In the genomic region with DNA sequence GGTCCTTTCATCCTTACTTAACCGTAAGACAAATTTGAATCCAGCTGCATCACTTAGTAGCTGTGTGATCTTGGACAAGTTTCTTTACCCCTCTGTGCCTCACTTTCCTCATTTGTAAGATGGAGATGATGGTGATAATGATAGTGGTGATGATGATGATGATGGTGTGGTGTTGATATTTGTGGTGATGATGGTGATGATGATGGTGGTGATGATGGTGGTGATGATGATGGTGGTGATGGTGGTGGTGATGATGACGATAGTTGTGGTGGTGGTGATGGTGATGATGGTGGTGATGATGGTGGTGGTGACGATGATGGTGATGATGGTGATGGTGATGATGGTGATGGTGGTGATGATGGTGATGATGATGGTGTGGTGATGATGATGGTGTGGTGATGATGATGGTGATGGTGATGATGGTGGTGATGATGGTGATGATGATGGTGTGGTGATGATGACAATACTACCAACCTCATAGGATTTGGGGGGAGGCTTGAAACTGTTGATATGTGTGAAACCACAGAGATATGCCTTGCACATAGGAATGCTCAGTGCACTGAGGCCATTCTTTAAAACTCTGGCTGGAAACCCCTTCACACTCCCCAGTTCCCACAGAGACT, we compare ENCODE assay signal across 14 cellular contexts.
DNase-seq lines count a peak whose midpoint lies in the region; ATAC-seq, FAIRE-seq and TF ChIP-seq lines count a peak whose summit lies in the region.
"Had no signal": no experiment of that assay in that cellular context is flagged by ENCODE, and none has a peak within 500 bp of the region (broad histone marks: within the 10 kb centered on the region; RNA-seq: fewer than 3 reads in every experiment).

No MANE protein-coding gene starts in this region.

- no peaks in the 10 kb centered on the region for H3K9me3 Mint-ChIP-seq in natural killer cell
- H3K9me3 Mint-ChIP-seq in natural killer cell treated with Interleukin-12 subunit alpha and Interleukin-12 subunit beta and Interleukin-15 and Interleukin-18, amount 100 ng/mL, for 72 hours: no peaks in the 10 kb centered on the region
- H3K9me3 Mint-ChIP-seq in activated T-cell treated with anti-CD3 and anti-CD28 coated beads, Interleukin-2, amount 50 U/mL, for 24 hours: no peaks in the 10 kb centered on the region

- peaks cover 14 to 25% of the 10 kb centered on the region in 2 donors for H3K27me3 Mint-ChIP-seq in natural killer cell (ENCODE audit: low read depth in 2 of 2)
- H3K27me3 Mint-ChIP-seq in natural killer cell treated with Interleukin-12 subunit alpha and Interleukin-12 subunit beta and Interleukin-15 and Interleukin-18, amount 100 ng/mL, for 72 hours: peaks cover 5 to 18% of the 10 kb centered on the region in 2 donors
- peaks cover 30% of the 10 kb centered on the region for H3K27me3 Mint-ChIP-seq in activated T-cell treated with anti-CD3 and anti-CD28 coated beads, Interleukin-2, amount 50 U/mL, for 24 hours

- H3K9me3 ChIP-seq in keratinocyte (ENCODE audit: control insufficient read depth, low read depth, low read length): no peaks in the 10 kb centered on the region
- H3K9me3 ChIP-seq in tibial nerve: no peaks in the 10 kb centered on the region
- H3K9me3 ChIP-seq: SJSA1 had no signal

- H3K27ac ChIP-seq in keratinocyte (ENCODE audit: control insufficient read depth, insufficient read depth, low read length): peak overlapping the region; percentile 71
- H3K27ac ChIP-seq in tibial nerve: no peak overlapping the region
- H3K27ac ChIP-seq: SJSA1 had no signal

- peak overlapping the region; percentile 61 for H3K4me2 ChIP-seq in keratinocyte (ENCODE audit: control insufficient read depth, extremely low read depth, insufficient read depth, low read depth, low read length)

- no peak for TF ChIP-seq POLR2A in tibial nerve (IDR thresholded peaks at IDR 0.05)

- no peak overlapping the region for H3K4me3 Mint-ChIP-seq in natural killer cell
- no peak overlapping the region for H3K4me3 Mint-ChIP-seq in natural killer cell treated with Interleukin-12 subunit alpha and Interleukin-12 subunit beta and Interleukin-15 and Interleukin-18, amount 100 ng/mL, for 72 hours
- no peak overlapping the region for H3K4me3 Mint-ChIP-seq in activated T-cell treated with anti-CD3 and anti-CD28 coated beads, Interleukin-2, amount 50 U/mL, for 24 hours
- H3K4me3 Mint-ChIP-seq: B cell had no signal

- DNase-seq in natural killer cell (no peak), bronchial epithelial cell (ENCODE audit: low read depth) (no peak), keratinocyte (ENCODE audit: low read depth, low spot score) (no peak), SW480 (ENCODE audit: low spot score) (no peak), tibial nerve (ENCODE audit: low spot score in 2 of 2) (no peak)
- no peak for DNase-seq in natural killer cell treated with Interleukin-12 subunit alpha and Interleukin-12 subunit beta and Interleukin-15 and Interleukin-18, amount 100 ng/mL, for 72 hours (ENCODE audit: low spot score)
- no peak for DNase-seq in activated T-cell treated with anti-CD3 and anti-CD28 coated beads, Interleukin-2, amount 50 U/mL, for 24 hours
- DNase-seq: HCEC 1CT, KG1, NCI-H1417 treated with DMSO at 0.1 percent for 48 hours, NCI-H524 treated with DMSO at 0.1 percent for 48 hours had no signal

- H3K36me3 Mint-ChIP-seq in natural killer cell: no peaks in the 10 kb centered on the region
- no peaks in the 10 kb centered on the region for H3K36me3 Mint-ChIP-seq in natural killer cell treated with Interleukin-12 subunit alpha and Interleukin-12 subunit beta and Interleukin-15 and Interleukin-18, amount 100 ng/mL, for 72 hours
- H3K36me3 Mint-ChIP-seq in activated T-cell treated with anti-CD3 and anti-CD28 coated beads, Interleukin-2, amount 50 U/mL, for 24 hours (ENCODE audit: low read depth): no peaks in the 10 kb centered on the region

- H3K27me3 ChIP-seq in bronchial epithelial cell (ENCODE audit: control insufficient read depth, insufficient read depth, low read length) (no peaks in the 10 kb centered on the region), keratinocyte (ENCODE audit: control insufficient read depth, extremely low read depth, insufficient read depth, low read length) (no peaks in the 10 kb centered on the region), tibial nerve (no peaks in the 10 kb centered on the region)
- H3K27me3 ChIP-seq: SJSA1 had no signal

- no peaks in the 10 kb centered on the region for H3K79me2 ChIP-seq in keratinocyte (ENCODE audit: control insufficient read depth, insufficient read depth, low read length)

- intact Hi-C loops in natural killer cell (cut with micrococcal nuclease): no loop called here

- no peaks in the 10 kb centered on the region for H4K20me1 ChIP-seq in keratinocyte (ENCODE audit: control insufficient read depth, extremely low read depth, insufficient read depth, low read length)

- H3K4me3 ChIP-seq in bronchial epithelial cell (ENCODE audit: low read depth, low read length): no peak overlapping the region
- H3K4me3 ChIP-seq in keratinocyte (ENCODE audit: control insufficient read depth in 2 of 3, extremely low read depth in 1 of 3, insufficient read depth in 2 of 3, low read depth in 1 of 3, low read length in 3 of 3): no peak overlapping the region
- H3K4me3 ChIP-seq in tibial nerve: no peak overlapping the region
- H3K4me3 ChIP-seq: SJSA1 had no signal

- WGBS in tibial nerve, 2 donors: 71 to 75% methylated on average over 3 of the region's 3 CpGs

- peaks cover 5 to 10% of the 10 kb centered on the region in 2 donors for H3K4me1 Mint-ChIP-seq in natural killer cell
- H3K4me1 Mint-ChIP-seq in natural killer cell treated with Interleukin-12 subunit alpha and Interleukin-12 subunit beta and Interleukin-15 and Interleukin-18, amount 100 ng/mL, for 72 hours (ENCODE audit: low read depth in 2 of 2): peaks cover 4 to 6% of the 10 kb centered on the region in 2 donors
- H3K4me1 Mint-ChIP-seq in activated T-cell treated with anti-CD3 and anti-CD28 coated beads, Interleukin-2, amount 50 U/mL, for 24 hours (ENCODE audit: low read depth): peaks cover 3% of the 10 kb centered on the region

- TF ChIP-seq CTCF in natural killer cell (IDR thresholded peaks at IDR 0.05): no peak
- no peak for TF ChIP-seq CTCF in bronchial epithelial cell (IDR thresholded peaks at IDR 0.05; ENCODE audit: insufficient read depth, low read length, severe bottlenecking)
- no peak for TF ChIP-seq CTCF in keratinocyte (optimal IDR thresholded peaks at IDR 0.05 in 1 of 3, IDR thresholded peaks at IDR 0.05 in 1 of 3, conservative IDR thresholded peaks at IDR 0.05 in 1 of 3; ENCODE audit: extremely low read depth in 1 of 3, insufficient read depth in 2 of 3, low read length in 3 of 3)
- TF ChIP-seq CTCF in tibial nerve (IDR thresholded peaks at IDR 0.05): no peak

- TF ChIP-seq EP300 in tibial nerve (IDR thresholded peaks at IDR 0.05): no peak

- dilution Hi-C loops in keratinocyte (cut with MboI; ENCODE audit: extremely low pct_ligation_motif_present, low sequenced_read_pairs): no loop called here

- ATAC-seq in natural killer cell: peak in 2 of 3 donors; percentile 19 to 26
- ATAC-seq in natural killer cell treated with Interleukin-12 subunit alpha and Interleukin-12 subunit beta and Interleukin-15 and Interleukin-18, amount 100 ng/mL, for 72 hours: no peak

- H3K4me1 ChIP-seq in keratinocyte (ENCODE audit: control insufficient read depth, extremely low read depth, insufficient read depth, low read length) (peaks cover 39% of the 10 kb centered on the region), tibial nerve (peaks cover 0 to 5% (median under 1%) of the 10 kb centered on the region in 4 donors)

- H3K9me1 ChIP-seq in keratinocyte (ENCODE audit: control insufficient read depth, extremely low read depth, insufficient read depth, low read length): no peaks in the 10 kb centered on the region

- no peak overlapping the region for H3K9ac ChIP-seq in keratinocyte (ENCODE audit: control insufficient read depth, extremely low read depth, insufficient read depth, low read length)

- FAIRE-seq in bronchial epithelial cell (lab: Jason Lieb, UNC): peak; percentile 7
- FAIRE-seq in keratinocyte (lab: Jason Lieb, UNC): no peak
- FAIRE-seq: G401.6 had no signal

- H3K36me3 ChIP-seq in bronchial epithelial cell (ENCODE audit: control insufficient read depth, insufficient read depth, low read length) (no peaks in the 10 kb centered on the region), keratinocyte (ENCODE audit: control insufficient read depth in 2 of 2, extremely low read depth in 1 of 2, insufficient read depth in 2 of 2, low read length in 2 of 2) (no peaks in the 10 kb centered on the region), tibial nerve (no peaks in the 10 kb centered on the region)
- H3K36me3 ChIP-seq: SJSA1 had no signal

- H3K27ac Mint-ChIP-seq in natural killer cell: no peak overlapping the region
- no peak overlapping the region for H3K27ac Mint-ChIP-seq in natural killer cell treated with Interleukin-12 subunit alpha and Interleukin-12 subunit beta and Interleukin-15 and Interleukin-18, amount 100 ng/mL, for 72 hours
- no peak overlapping the region for H3K27ac Mint-ChIP-seq in activated T-cell treated with anti-CD3 and anti-CD28 coated beads, Interleukin-2, amount 50 U/mL, for 24 hours
- H3K27ac Mint-ChIP-seq: B cell had no signal

- H2AFZ ChIP-seq in keratinocyte (ENCODE audit: control insufficient read depth, low read length): no peak overlapping the region

Comparison
In these comparisons a context has a peak if more than half of its experiments do, and no peak if none do; other contexts are left out.
1. ATAC-seq: peak in natural killer cell (2 of 3); none in natural killer cell treated with Interleukin-12 subunit alpha and Interleukin-12 subunit beta and Interleukin-15 and Interleukin-18, amount 100 ng/mL, for 72 hours (0 of 2).